In the genomic region with DNA sequence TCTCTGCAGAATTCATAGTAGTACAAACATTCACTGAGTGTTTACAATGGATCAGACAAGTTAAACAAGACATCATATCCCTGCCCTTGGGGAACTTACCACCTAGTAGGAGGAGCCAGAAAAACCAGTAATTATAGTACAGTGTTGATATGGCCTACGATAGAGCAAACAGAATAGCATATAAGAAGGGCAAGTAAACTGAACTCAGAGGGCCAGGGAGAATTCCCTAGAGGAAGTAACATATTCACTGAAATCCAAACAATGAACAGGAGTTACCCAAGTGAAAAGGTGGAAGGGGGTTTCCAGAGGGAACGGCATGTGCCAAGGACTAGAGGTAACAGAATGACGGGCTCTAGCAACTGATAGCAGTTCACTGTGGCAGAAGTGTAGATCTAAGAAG, we compare ENCODE assay signal across 1 cellular context.
A peak's percentile ranks its signal among the peaks of the same experiment; 100 is the strongest.
TF ChIP-seq lines count a peak whose summit lies in the region.

No MANE protein-coding gene starts in this region.

TF ChIP-seq in HepG2, 621 proteins besides CTCF, POLR2A, EP300 and RAD21 (continued from another document and continues in another):
- TF ChIP-seq, protein P1, sequence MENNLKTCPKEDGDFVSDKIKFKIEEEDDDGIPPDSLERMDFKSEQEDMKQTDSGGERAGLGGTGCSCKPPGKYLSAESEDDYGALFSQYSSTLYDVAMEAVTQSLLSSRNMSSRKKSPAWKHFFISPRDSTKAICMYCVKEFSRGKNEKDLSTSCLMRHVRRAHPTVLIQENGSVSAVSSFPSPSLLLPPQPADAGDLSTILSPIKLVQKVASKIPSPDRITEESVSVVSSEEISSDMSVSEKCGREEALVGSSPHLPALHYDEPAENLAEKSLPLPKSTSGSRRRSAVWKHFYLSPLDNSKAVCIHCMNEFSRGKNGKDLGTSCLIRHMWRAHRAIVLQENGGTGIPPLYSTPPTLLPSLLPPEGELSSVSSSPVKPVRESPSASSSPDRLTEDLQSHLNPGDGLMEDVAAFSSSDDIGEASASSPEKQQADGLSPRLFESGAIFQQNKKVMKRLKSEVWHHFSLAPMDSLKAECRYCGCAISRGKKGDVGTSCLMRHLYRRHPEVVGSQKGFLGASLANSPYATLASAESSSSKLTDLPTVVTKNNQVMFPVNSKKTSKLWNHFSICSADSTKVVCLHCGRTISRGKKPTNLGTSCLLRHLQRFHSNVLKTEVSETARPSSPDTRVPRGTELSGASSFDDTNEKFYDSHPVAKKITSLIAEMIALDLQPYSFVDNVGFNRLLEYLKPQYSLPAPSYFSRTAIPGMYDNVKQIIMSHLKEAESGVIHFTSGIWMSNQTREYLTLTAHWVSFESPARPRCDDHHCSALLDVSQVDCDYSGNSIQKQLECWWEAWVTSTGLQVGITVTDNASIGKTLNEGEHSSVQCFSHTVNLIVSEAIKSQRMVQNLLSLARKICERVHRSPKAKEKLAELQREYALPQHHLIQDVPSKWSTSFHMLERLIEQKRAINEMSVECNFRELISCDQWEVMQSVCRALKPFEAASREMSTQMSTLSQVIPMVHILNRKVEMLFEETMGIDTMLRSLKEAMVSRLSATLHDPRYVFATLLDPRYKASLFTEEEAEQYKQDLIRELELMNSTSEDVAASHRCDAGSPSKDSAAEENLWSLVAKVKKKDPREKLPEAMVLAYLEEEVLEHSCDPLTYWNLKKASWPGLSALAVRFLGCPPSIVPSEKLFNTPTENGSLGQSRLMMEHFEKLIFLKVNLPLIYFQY (CRISPR knock-in tag; IDR thresholded peaks at IDR 0.05; ENCODE audit: borderline replicate concordance), result no peak
- TF ChIP-seq JUND (CRISPR knock-in tag; IDR thresholded peaks at IDR 0.05) (no peak), ZNF235 (CRISPR knock-in tag; IDR thresholded peaks at IDR 0.05; ENCODE audit: borderline replicate concordance) (no peak), ZNF451 (CRISPR knock-in tag; IDR thresholded peaks at IDR 0.05) (no peak), ZNF3 (CRISPR knock-in tag; IDR thresholded peaks at IDR 0.05) (no peak), TBX3 (IDR thresholded peaks at IDR 0.05; ENCODE audit: borderline replicate concordance) (peak; percentile 79; the same call in 1 of the 2 replicates), ZNF619 (CRISPR knock-in tag; IDR thresholded peaks at IDR 0.05) (no peak), PHF21A (CRISPR knock-in tag; IDR thresholded peaks at IDR 0.05) (peak; percentile 64; the same call in 1 of the 2 replicates), SUZ12 (IDR thresholded peaks at IDR 0.05; ENCODE audit: low read depth, low read length) (no peak), DNMT1 (CRISPR knock-in tag; IDR thresholded peaks at IDR 0.05) (no peak), BHLHE40 (IDR thresholded peaks at IDR 0.05; ENCODE audit: low read length) (0 out of 2 replicates have a peak, but pooled peaks have one; percentile 44), NPAS2 (CRISPR knock-in tag; IDR thresholded peaks at IDR 0.05; ENCODE audit: borderline replicate concordance) (no peak), ZNF660 (CRISPR knock-in tag; IDR thresholded peaks at IDR 0.05; ENCODE audit: borderline replicate concordance, low read depth) (no peak), KDM5B (CRISPR knock-in tag; IDR thresholded peaks at IDR 0.05; ENCODE audit: borderline replicate concordance) (no peak), ZNF230 (CRISPR knock-in tag; IDR thresholded peaks at IDR 0.05) (no peak), ZNF772 (CRISPR knock-in tag; IDR thresholded peaks at IDR 0.05) (no peak), FOXA1 (IDR thresholded peaks at IDR 0.05) (0 out of 2 replicates have a peak, but pooled peaks have one; percentile 20), FOXA1 (CRISPR knock-in tag; IDR thresholded peaks at IDR 0.05) (peak; percentile 77), ZNF501 (CRISPR knock-in tag; IDR thresholded peaks at IDR 0.05) (no peak), ZNF749 (CRISPR knock-in tag; IDR thresholded peaks at IDR 0.05; ENCODE audit: borderline replicate concordance) (no peak), GRHL1 (CRISPR knock-in tag; conservative IDR thresholded peaks at IDR 0.05) (no peak), ZNF777 (CRISPR knock-in tag; IDR thresholded peaks at IDR 0.05) (no peak), ATAD3A (CRISPR knock-in tag; IDR thresholded peaks at IDR 0.05) (no peak), ZNF331 (CRISPR knock-in tag; IDR thresholded peaks at IDR 0.05) (peak; percentile 17; the same call in 1 of the 2 replicates), SOX6 (IDR thresholded peaks at IDR 0.05) (no peak), SOX6 (CRISPR knock-in tag; IDR thresholded peaks at IDR 0.05) (peak; percentile 83), SSRP1 (CRISPR knock-in tag; IDR thresholded peaks at IDR 0.05) (no peak), RXRB (CRISPR knock-in tag; IDR thresholded peaks at IDR 0.05; ENCODE audit: borderline replicate concordance) (peak; percentile 47; the same call in 1 of the 2 replicates), CBFB (CRISPR knock-in tag; IDR thresholded peaks at IDR 0.05) (peak; percentile 12; the same call in 1 of the 2 replicates), GATAD1 (CRISPR knock-in tag; IDR thresholded peaks at IDR 0.05) (0 out of 2 replicates have a peak, but pooled peaks have one; percentile 10), ZNF256 (CRISPR knock-in tag; conservative IDR thresholded peaks at IDR 0.05) (no peak), ZNF34 (CRISPR knock-in tag; IDR thresholded peaks at IDR 0.05; ENCODE audit: borderline replicate concordance) (no peak), ZNF513 (CRISPR knock-in tag; conservative IDR thresholded peaks at IDR 0.05) (no peak), ZNF790 (CRISPR knock-in tag; IDR thresholded peaks at IDR 0.05; ENCODE audit: borderline replicate concordance) (no peak), SMC3 (IDR thresholded peaks at IDR 0.05; ENCODE audit: low read length) (no peak), ZNF724P (CRISPR knock-in tag; IDR thresholded peaks at IDR 0.05; ENCODE audit: borderline replicate concordance) (no peak), ZZZ3 (CRISPR knock-in tag; IDR thresholded peaks at IDR 0.05; ENCODE audit: borderline replicate concordance) (no peak), ZNF607 (CRISPR knock-in tag; IDR thresholded peaks at IDR 0.05; ENCODE audit: borderline replicate concordance) (no peak), GPN1 (CRISPR knock-in tag; IDR thresholded peaks at IDR 0.05; ENCODE audit: borderline replicate concordance) (no peak), GMEB1 (CRISPR knock-in tag; IDR thresholded peaks at IDR 0.05; ENCODE audit: borderline replicate concordance) (no peak), NFATC3 (CRISPR knock-in tag; IDR thresholded peaks at IDR 0.05) (no peak), SOX5 (CRISPR knock-in tag; IDR thresholded peaks at IDR 0.05; ENCODE audit: borderline replicate concordance) (peak; percentile 83), PCBP1 (IDR thresholded peaks at IDR 0.05; ENCODE audit: borderline replicate concordance, low read depth, low read length) (no peak), ZNF7 (CRISPR knock-in tag; IDR thresholded peaks at IDR 0.05) (no peak), ZNF296 (CRISPR knock-in tag; conservative IDR thresholded peaks at IDR 0.05) (no peak), NR2F6 (IDR thresholded peaks at IDR 0.05) (peak; percentile 93), NR2F6 (CRISPR knock-in tag; IDR thresholded peaks at IDR 0.05) (peak; percentile 62), CBX5 (CRISPR knock-in tag; IDR thresholded peaks at IDR 0.05; ENCODE audit: borderline replicate concordance) (no peak), ZMAT5 (CRISPR knock-in tag; IDR thresholded peaks at IDR 0.05; ENCODE audit: borderline replicate concordance, low read depth) (no peak), NFE2L1 (CRISPR knock-in tag; IDR thresholded peaks at IDR 0.05; ENCODE audit: borderline replicate concordance) (no peak), NFIC (IDR thresholded peaks at IDR 0.05; ENCODE audit: low read length) (peak; percentile 80), MEF2D (CRISPR knock-in tag; IDR thresholded peaks at IDR 0.05) (peak; percentile 90)
- TF ChIP-seq, protein P2, sequence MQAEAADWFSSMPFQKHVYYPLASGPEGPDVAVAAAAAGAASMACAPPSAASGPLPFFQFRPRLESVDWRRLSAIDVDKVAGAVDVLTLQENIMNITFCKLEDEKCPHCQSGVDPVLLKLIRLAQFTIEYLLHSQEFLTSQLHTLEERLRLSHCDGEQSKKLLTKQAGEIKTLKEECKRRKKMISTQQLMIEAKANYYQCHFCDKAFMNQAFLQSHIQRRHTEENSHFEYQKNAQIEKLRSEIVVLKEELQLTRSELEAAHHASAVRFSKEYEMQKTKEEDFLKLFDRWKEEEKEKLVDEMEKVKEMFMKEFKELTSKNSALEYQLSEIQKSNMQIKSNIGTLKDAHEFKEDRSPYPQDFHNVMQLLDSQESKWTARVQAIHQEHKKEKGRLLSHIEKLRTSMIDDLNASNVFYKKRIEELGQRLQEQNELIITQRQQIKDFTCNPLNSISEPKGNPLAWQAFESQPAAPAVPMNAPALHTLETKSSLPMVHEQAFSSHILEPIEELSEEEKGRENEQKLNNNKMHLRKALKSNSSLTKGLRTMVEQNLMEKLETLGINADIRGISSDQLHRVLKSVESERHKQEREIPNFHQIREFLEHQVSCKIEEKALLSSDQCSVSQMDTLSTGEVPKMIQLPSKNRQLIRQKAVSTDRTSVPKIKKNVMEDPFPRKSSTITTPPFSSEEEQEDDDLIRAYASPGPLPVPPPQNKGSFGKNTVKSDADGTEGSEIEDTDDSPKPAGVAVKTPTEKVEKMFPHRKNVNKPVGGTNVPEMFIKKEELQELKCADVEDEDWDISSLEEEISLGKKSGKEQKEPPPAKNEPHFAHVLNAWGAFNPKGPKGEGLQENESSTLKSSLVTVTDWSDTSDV (CRISPR knock-in tag; IDR thresholded peaks at IDR 0.05), result no peak
- TF ChIP-seq, protein P3, sequence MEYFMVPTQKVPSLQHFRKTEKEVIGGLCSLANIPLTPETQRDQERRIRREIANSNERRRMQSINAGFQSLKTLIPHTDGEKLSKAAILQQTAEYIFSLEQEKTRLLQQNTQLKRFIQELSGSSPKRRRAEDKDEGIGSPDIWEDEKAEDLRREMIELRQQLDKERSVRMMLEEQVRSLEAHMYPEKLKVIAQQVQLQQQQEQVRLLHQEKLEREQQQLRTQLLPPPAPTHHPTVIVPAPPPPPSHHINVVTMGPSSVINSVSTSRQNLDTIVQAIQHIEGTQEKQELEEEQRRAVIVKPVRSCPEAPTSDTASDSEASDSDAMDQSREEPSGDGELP (IDR thresholded peaks at IDR 0.05; ENCODE audit: borderline replicate concordance, low read depth), result no peak
- TF ChIP-seq, protein P4, sequence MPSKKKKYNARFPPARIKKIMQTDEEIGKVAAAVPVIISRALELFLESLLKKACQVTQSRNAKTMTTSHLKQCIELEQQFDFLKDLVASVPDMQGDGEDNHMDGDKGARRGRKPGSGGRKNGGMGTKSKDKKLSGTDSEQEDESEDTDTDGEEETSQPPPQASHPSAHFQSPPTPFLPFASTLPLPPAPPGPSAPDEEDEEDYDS (CRISPR knock-in tag; IDR thresholded peaks at IDR 0.05), result no peak
- TF ChIP-seq, protein P5, sequence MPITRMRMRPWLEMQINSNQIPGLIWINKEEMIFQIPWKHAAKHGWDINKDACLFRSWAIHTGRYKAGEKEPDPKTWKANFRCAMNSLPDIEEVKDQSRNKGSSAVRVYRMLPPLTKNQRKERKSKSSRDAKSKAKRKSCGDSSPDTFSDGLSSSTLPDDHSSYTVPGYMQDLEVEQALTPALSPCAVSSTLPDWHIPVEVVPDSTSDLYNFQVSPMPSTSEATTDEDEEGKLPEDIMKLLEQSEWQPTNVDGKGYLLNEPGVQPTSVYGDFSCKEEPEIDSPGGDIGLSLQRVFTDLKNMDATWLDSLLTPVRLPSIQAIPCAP (CRISPR knock-in tag; IDR thresholded peaks at IDR 0.05; ENCODE audit: low read depth), result no peak
- TF ChIP-seq, protein P6, sequence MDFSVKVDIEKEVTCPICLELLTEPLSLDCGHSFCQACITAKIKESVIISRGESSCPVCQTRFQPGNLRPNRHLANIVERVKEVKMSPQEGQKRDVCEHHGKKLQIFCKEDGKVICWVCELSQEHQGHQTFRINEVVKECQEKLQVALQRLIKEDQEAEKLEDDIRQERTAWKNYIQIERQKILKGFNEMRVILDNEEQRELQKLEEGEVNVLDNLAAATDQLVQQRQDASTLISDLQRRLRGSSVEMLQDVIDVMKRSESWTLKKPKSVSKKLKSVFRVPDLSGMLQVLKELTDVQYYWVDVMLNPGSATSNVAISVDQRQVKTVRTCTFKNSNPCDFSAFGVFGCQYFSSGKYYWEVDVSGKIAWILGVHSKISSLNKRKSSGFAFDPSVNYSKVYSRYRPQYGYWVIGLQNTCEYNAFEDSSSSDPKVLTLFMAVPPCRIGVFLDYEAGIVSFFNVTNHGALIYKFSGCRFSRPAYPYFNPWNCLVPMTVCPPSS (IDR thresholded peaks at IDR 0.05), result no peak
